ENCODE assay signal across 8 cellular contexts in the genomic region with DNA sequence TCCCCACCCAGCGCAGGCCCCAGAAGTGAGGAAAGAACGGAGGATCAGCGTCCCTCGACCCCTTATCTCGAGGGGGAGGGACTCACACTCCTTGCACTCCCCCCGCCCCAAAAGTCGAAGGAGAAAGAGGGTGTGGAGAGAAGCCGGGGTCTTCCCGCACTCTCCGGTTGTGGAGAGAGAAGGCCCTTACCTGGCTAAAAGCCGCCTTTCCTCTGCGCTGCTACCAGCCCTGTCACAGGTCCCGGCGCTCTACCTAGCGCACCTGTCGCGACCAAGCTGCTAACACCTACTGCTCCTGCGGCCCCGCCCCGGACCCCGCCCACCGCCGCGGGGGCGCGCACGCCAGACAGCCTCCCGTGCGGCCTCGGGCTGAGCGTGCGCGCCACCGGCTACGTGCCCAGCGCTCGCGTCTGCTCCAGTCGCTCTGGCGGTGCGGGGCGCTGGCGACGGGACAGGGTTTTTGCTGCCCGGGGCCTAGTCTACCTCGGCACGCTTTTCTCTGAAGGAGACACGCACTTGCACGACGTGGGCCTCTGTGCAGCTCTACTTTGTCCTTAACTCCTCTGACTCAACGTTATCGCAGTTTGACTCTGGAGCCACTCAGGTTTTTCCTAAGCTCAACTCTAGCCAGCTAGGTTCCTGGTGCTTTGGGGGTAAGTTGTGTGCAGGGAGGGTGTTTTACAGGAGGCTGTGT. TPM values are rescaled to one million over a fixed set of nuclear protein-coding genes. Genes with fewer than 3 reads are reported as not detected.
A peak's percentile ranks its signal among the peaks of the same experiment; 100 is the strongest.
DNase-seq lines count a peak whose midpoint lies in the region; ATAC-seq and TF ChIP-seq lines count a peak whose summit lies in the region.

A gene (minus strand): TSS at position 291 of the 694 bp plus-strand sequence. CDS start 34,769 bp downstream, outside the sequence.

- H3K4me3 Mint-ChIP-seq in natural killer cell treated with Interleukin-12 subunit alpha and Interleukin-12 subunit beta and Interleukin-15 and Interleukin-18, amount 100 ng/mL, for 72 hours, result peak within 1 kb of the TSS; percentile 90

- peak; percentile 55 for TF ChIP-seq CTCF in DND-41 (IDR thresholded peaks at IDR 0.05; ENCODE audit: borderline replicate concordance, extremely low read depth, low read length, poor library complexity, severe bottlenecking)
- peak; percentile 26 for TF ChIP-seq CTCF in fibroblast of pulmonary artery (IDR thresholded peaks at IDR 0.05; ENCODE audit: low read length, missing control alignments)

- no peaks in the 10 kb centered on the region for H3K9me3 Mint-ChIP-seq in natural killer cell treated with Interleukin-12 subunit alpha and Interleukin-12 subunit beta and Interleukin-15 and Interleukin-18, amount 100 ng/mL, for 72 hours

- H3K36me3 Mint-ChIP-seq in natural killer cell treated with Interleukin-12 subunit alpha and Interleukin-12 subunit beta and Interleukin-15 and Interleukin-18, amount 100 ng/mL, for 72 hours, result no peaks in the 10 kb centered on the region

- H3K27ac ChIP-seq in DND-41 (ENCODE audit: low read length), result peak within 1 kb of the TSS; percentile 81

- peaks cover 26% of the 10 kb centered on the region for H3K4me1 ChIP-seq in DND-41 (ENCODE audit: insufficient read depth, low read length)

- TF ChIP-seq POLR2A in Raji (IDR thresholded peaks at IDR 0.05; ENCODE audit: insufficient read depth, low read depth, low read length), result peak; percentile 96

- no peaks in the 10 kb centered on the region for H3K27me3 ChIP-seq in DND-41 (ENCODE audit: insufficient read depth, low read length, poor library complexity)

- H3K36me3 ChIP-seq in DND-41 (ENCODE audit: insufficient read depth, low read length), result no peaks in the 10 kb centered on the region

- H3K9ac ChIP-seq in DND-41 (ENCODE audit: low read depth, low read length), result peak within 1 kb of the TSS; percentile 74

- peaks cover 9% of the 10 kb centered on the region; the same call in 1 of the 2 replicates for H3K79me2 ChIP-seq in DND-41 (ENCODE audit: insufficient read depth, low read length)

- DNase-seq in DND-41 (peak; percentile 88), GOT3 (lab: John Stamatoyannopoulos, UW) (peak; percentile 34), LoVo (ENCODE audit: low spot score) (peak; percentile 98), fibroblast of pulmonary artery (ENCODE audit: low read depth) (peak; percentile 85)
- DNase-seq in activated T-helper 9 cell treated with anti-CD3 and anti-CD28 coated beads, Interleukin-2, amount 50 U/mL, for 16 hours (ENCODE audit: low read depth), result peak; percentile 93
- peak; percentile 93 for DNase-seq in natural killer cell treated with Interleukin-12 subunit alpha and Interleukin-12 subunit beta and Interleukin-15 and Interleukin-18, amount 100 ng/mL, for 72 hours (ENCODE audit: low spot score)
- peak; percentile 94 for DNase-seq in stimulated activated naive CD8-positive, alpha-beta T cell treated with anti-CD3 and anti-CD28 coated beads, Interleukin-15, Interleukin-2, amounts not matched to agents 100 U/mL and 50 U/mL, for 24 hours

- no peaks in the 10 kb centered on the region for H3K9me3 ChIP-seq in DND-41 (ENCODE audit: insufficient read depth, low read length, severe bottlenecking)

- peak within 1 kb of the TSS; percentile 95 for H3K4me2 ChIP-seq in DND-41 (ENCODE audit: insufficient read depth, low read length)

- H3K4me3 ChIP-seq in DND-41 (ENCODE audit: low read depth in 1 of 2, low read length in 2 of 2), result peak within 1 kb of the TSS; percentile 56 to 85
- H3K4me3 ChIP-seq in fibroblast of pulmonary artery (replicated peaks; ENCODE audit: low read depth, low read length), result peak within 1 kb of the TSS; percentile 95

- peak; percentile 97 for ATAC-seq in DND-41 (ENCODE audit: insufficient read depth, low read depth)
- peak; percentile 99 for ATAC-seq in natural killer cell treated with Interleukin-12 subunit alpha and Interleukin-12 subunit beta and Interleukin-15 and Interleukin-18, amount 100 ng/mL, for 72 hours
- ATAC-seq in stimulated activated naive CD8-positive, alpha-beta T cell treated with anti-CD3 and anti-CD28 coated beads, Interleukin-15, Interleukin-2, amounts not matched to agents 100 U/mL and 50 U/mL, for 24 hours, result peak; percentile 99

- peak within 1 kb of the TSS; percentile 54 to 55 for H3K27ac Mint-ChIP-seq in natural killer cell treated with Interleukin-12 subunit alpha and Interleukin-12 subunit beta and Interleukin-15 and Interleukin-18, amount 100 ng/mL, for 72 hours

- H4K20me1 ChIP-seq in DND-41 (ENCODE audit: insufficient read depth, low read length), result no peaks in the 10 kb centered on the region

- H3K4me1 Mint-ChIP-seq in natural killer cell treated with Interleukin-12 subunit alpha and Interleukin-12 subunit beta and Interleukin-15 and Interleukin-18, amount 100 ng/mL, for 72 hours (ENCODE audit: low read depth in 2 of 2), result peaks cover 12 to 14% of the 10 kb centered on the region in 2 donors

- peaks cover 0 to 5% of the 10 kb centered on the region in 2 donors for H3K27me3 Mint-ChIP-seq in natural killer cell treated with Interleukin-12 subunit alpha and Interleukin-12 subunit beta and Interleukin-15 and Interleukin-18, amount 100 ng/mL, for 72 hours

- peak within 1 kb of the TSS; percentile 88 for H2AFZ ChIP-seq in DND-41 (ENCODE audit: low read depth, low read length)

RNA-seq across cellular contexts. Expression of the gene that starts here (rescaled TPM):
- total RNA-seq in natural killer cell treated with Interleukin-12 subunit alpha and Interleukin-12 subunit beta and Interleukin-15 and Interleukin-18, amount 100 ng/mL, for 72 hours, result 10 to 100 TPM; 15.3 to 41.3 TPM

Comparison
In these comparisons a context has a peak if more than half of its experiments do, and no peak if none do; other contexts are left out.
1. Peak in every context shown above with its lines: DNase-seq, ATAC-seq, H3K4me3 ChIP-seq and H3K27ac ChIP-seq.
2. DNase-seq: peak in every context shown above with its lines; median percentile 98 in LoVo; 94 in stimulated activated naive CD8-positive, alpha-beta T cell treated with anti-CD3 and anti-CD28 coated beads, Interleukin-15, Interleukin-2, amounts not matched to agents 100 U/mL and 50 U/mL, for 24 hours; 93 in activated T-helper 9 cell treated with anti-CD3 and anti-CD28 coated beads, Interleukin-2, amount 50 U/mL, for 16 hours; 93 in natural killer cell treated with Interleukin-12 subunit alpha and Interleukin-12 subunit beta and Interleukin-15 and Interleukin-18, amount 100 ng/mL, for 72 hours; 88 in DND-41; 85 in fibroblast of pulmonary artery; 34 in GOT3.